In genomic region chr13:52949744-52950143, GRCh38 we compare ENCODE assay signal across 22 cellular contexts.
DNase-seq lines count a peak whose midpoint lies in the region; TF ChIP-seq lines count a peak whose summit lies in the region.
"Had no signal": no experiment of that assay in that cellular context is flagged by ENCODE, and none has a peak within 500 bp of the region (broad histone marks: within the 10 kb centered on the region; RNA-seq: fewer than 3 reads in every experiment).

No MANE protein-coding gene starts in this region.

- no peak for TF ChIP-seq POLR2A in esophagus squamous epithelium (IDR thresholded peaks at IDR 0.05)

- no peak overlapping the region for H4K91ac ChIP-seq in mesenchymal stem cell (ENCODE audit: low read length)

- no peak overlapping the region for H3K9ac ChIP-seq in mesenchymal stem cell (ENCODE audit: low read length)

- no peaks in the 10 kb centered on the region for H3K36me3 ChIP-seq in esophagus squamous epithelium
- H3K36me3 ChIP-seq in mesenchymal stem cell (ENCODE audit: control insufficient read depth in 1 of 2, insufficient read depth in 2 of 2, low read depth in 1 of 2, low read length in 2 of 2): no peaks in the 10 kb centered on the region
- H3K36me3 ChIP-seq: colonic mucosa, MG63 had no signal

- H3K4me2 ChIP-seq in mesenchymal stem cell (ENCODE audit: low read length, poor library complexity, severe bottlenecking): no peak overlapping the region

- 45 to 57% methylated on average over 1 to 3 of the region's 6 CpGs for WGBS in esophagus squamous epithelium, 2 donors
- WGBS in mesenchymal stem cell: 60% methylated on average over 6 of the region's 6 CpGs

- no peaks in the 10 kb centered on the region for H3K9me3 ChIP-seq in esophagus squamous epithelium
- H3K9me3 ChIP-seq in mesenchymal stem cell (ENCODE audit: control insufficient read depth, low read length): no peaks in the 10 kb centered on the region
- H3K9me3 ChIP-seq: colonic mucosa, MG63 had no signal

- H3K4me3 ChIP-seq in esophagus squamous epithelium (no peak overlapping the region), mesenchymal stem cell (ENCODE audit: insufficient read depth in 1 of 2, low read depth in 1 of 2, low read length in 2 of 2) (no peak overlapping the region)
- H3K4me3 ChIP-seq: colonic mucosa, GM12878, MG63 had no signal

- no peak overlapping the region for H3K18ac ChIP-seq in mesenchymal stem cell (ENCODE audit: low read depth in 1 of 2, low read length in 2 of 2)

- H2BK12ac ChIP-seq in mesenchymal stem cell (ENCODE audit: low read length in 2 of 2): no peak overlapping the region

- no peak overlapping the region for H2BK120ac ChIP-seq in mesenchymal stem cell (ENCODE audit: low read depth, low read length)

- no peak overlapping the region for H3K14ac ChIP-seq in mesenchymal stem cell (ENCODE audit: low read length in 2 of 2)

- no peak overlapping the region for H2AK5ac ChIP-seq in mesenchymal stem cell (ENCODE audit: low read length, severe bottlenecking)

- H3K27ac ChIP-seq in caudate nucleus (ENCODE audit: low read depth, low read length) (peak overlapping the region; percentile 65), esophagus squamous epithelium (no peak overlapping the region), mesenchymal stem cell (ENCODE audit: low read length, poor library complexity, severe bottlenecking) (no peak overlapping the region)
- H3K27ac ChIP-seq: colonic mucosa had no signal

- intact Hi-C loops in esophagus squamous epithelium (cut with DNase I): no loop called here

- H2BK15ac ChIP-seq in mesenchymal stem cell (ENCODE audit: low read depth, poor library complexity, severe bottlenecking): no peak overlapping the region

- no peak overlapping the region for H3K23ac ChIP-seq in mesenchymal stem cell (ENCODE audit: low read length in 2 of 2)

- H4K8ac ChIP-seq in mesenchymal stem cell (ENCODE audit: low read length): no peak overlapping the region

- H3K79me1 ChIP-seq in mesenchymal stem cell (replicated peaks; ENCODE audit: low read length, poor library complexity, severe bottlenecking): no peaks in the 10 kb centered on the region

- no peak overlapping the region for H3K4ac ChIP-seq in mesenchymal stem cell (ENCODE audit: low read depth in 1 of 2, low read length in 2 of 2)

- H2BK5ac ChIP-seq in mesenchymal stem cell (ENCODE audit: low read depth, low read length, poor library complexity, severe bottlenecking): no peak overlapping the region

- no peak for TF ChIP-seq CTCF in esophagus squamous epithelium (IDR thresholded peaks at IDR 0.05)

- H3K27me3 ChIP-seq in esophagus squamous epithelium (no peaks in the 10 kb centered on the region), mesenchymal stem cell (ENCODE audit: control insufficient read depth in 1 of 2, insufficient read depth in 1 of 2, low read length in 2 of 2) (no peaks in the 10 kb centered on the region)
- H3K27me3 ChIP-seq: colonic mucosa, MG63 had no signal

- no peak overlapping the region for H2AFZ ChIP-seq in mesenchymal stem cell (ENCODE audit: low read depth, low read length)

- H3K4me1 ChIP-seq in esophagus squamous epithelium (peaks cover 0 to 16% (median 0%) of the 10 kb centered on the region in 3 donors), mesenchymal stem cell (ENCODE audit: control insufficient read depth, insufficient read depth, low read depth, low read length) (no peaks in the 10 kb centered on the region)
- H3K4me1 ChIP-seq: colonic mucosa had no signal

- peak; percentile 56 for DNase-seq in Ammon's horn (ENCODE audit: low spot score)
- DNase-seq in caudate nucleus (lab: John Stamatoyannopoulos, UW): peak in 47 of 61 donors; percentile 7 to 89 (median 60)
- peak; percentile 55 for DNase-seq in inferior parietal cortex (ENCODE audit: extremely low spot score)
- DNase-seq in occipital lobe (lab: John Stamatoyannopoulos, UW): peak; percentile 75
- no peak for DNase-seq in esophagus squamous epithelium (lab: John Stamatoyannopoulos, UW)
- no peak for DNase-seq in mesenchymal stem cell
- no peak for DNase-seq in NCI-H446 treated with DMSO at 0.1 percent for 48 hours (lab: John Stamatoyannopoulos, UW)
- DNase-seq in NCI-H2196 treated with DMSO at 0.1 percent for 48 hours (lab: John Stamatoyannopoulos, UW; ENCODE audit: unreplicated experiment): no peak
- DNase-seq: activated CD4-positive, alpha-beta T cell treated with anti-CD3 and anti-CD28 coated beads for 36 hours; activated CD8-positive, alpha-beta memory T cell treated with anti-CD3 and anti-CD28 coated beads for 24 hours; activated T-cell treated with anti-CD3 and anti-CD28 coated beads, Interleukin-2, amount 50 U/mL, for 1 hour; colonic mucosa; COR-L47; DMS79 treated with DMSO at 0.1 percent for 48 hours; kidney glomerular epithelial cell; mammary epithelial cell; MG63; naive B cell; NCI-H1436; NCI-H2107; NCI-H526 had no signal

Comparison
In these comparisons a context has a peak if more than half of its experiments do, and no peak if none do; other contexts are left out.
1. DNase-seq: peak in Ammon's horn (single experiment), caudate nucleus (47 of 61), inferior parietal cortex (single experiment) and occipital lobe (single experiment); none in esophagus squamous epithelium (single experiment), mesenchymal stem cell (single experiment), NCI-H446 treated with DMSO at 0.1 percent for 48 hours (single experiment) and NCI-H2196 treated with DMSO at 0.1 percent for 48 hours (single experiment).